15 cellular contexts compared by ENCODE assay signal in genomic region chr17:7467498-7467897, GRCh38. TPM values are rescaled to one million over a fixed set of nuclear protein-coding genes. Genes with fewer than 3 reads are reported as not detected.
A peak's percentile ranks its signal among the peaks of the same experiment; 100 is the strongest.
DNase-seq lines count a peak whose midpoint lies in the region; ATAC-seq, FAIRE-seq and TF ChIP-seq lines count a peak whose summit lies in the region.
"Had no signal": no experiment of that assay in that cellular context is flagged by ENCODE, and none has a peak within 500 bp of the region (broad histone marks: within the 10 kb centered on the region; RNA-seq: fewer than 3 reads in every experiment).

No MANE protein-coding gene starts in this region.

- H3K4me3 ChIP-seq in right lobe of liver: no peak overlapping the region
- H3K4me3 ChIP-seq in HepG2 (replicated peaks in 1 of 3; ENCODE audit: insufficient read depth in 1 of 3, low read depth in 2 of 3, low read length in 3 of 3): no peak overlapping the region
- no peak overlapping the region for H3K4me3 ChIP-seq in neutrophil (ENCODE audit: low read depth in 1 of 2, low read length in 1 of 2)
- no peak overlapping the region for H3K4me3 ChIP-seq in uterus

- intact Hi-C loops in right lobe of liver (cut with DNase I): no loop called here
- intact Hi-C loops in HepG2 (cut with micrococcal nuclease; ENCODE audit: unreplicated experiment): no loop called here
- intact Hi-C loops in uterus (cut with DNase I; ENCODE audit: low total_unique reads): no loop called here

- H3K27ac ChIP-seq in right lobe of liver (peak overlapping the region in 2 of 3 donors; percentile 33 to 43), HepG2 (ENCODE audit: extremely low read length, insufficient read depth, low read length) (no peak overlapping the region), neutrophil (peak overlapping the region; percentile 61), uterus (peak overlapping the region; percentile 59 to 62)

- POLR2A ChIA-PET in HepG2 (lab: Yijun Ruan, JAX): interaction anchor here (1.4 kb wide), 1 partner anchor 22 kb away, joined by 4 read pairs; no protein-coding TSS in a partner anchor

- H3K4me2 ChIP-seq in HepG2 (ENCODE audit: low read depth, low read length): no peak overlapping the region

- no peaks in the 10 kb centered on the region for H3K9me3 Mint-ChIP-seq in brain
- H3K9me3 Mint-ChIP-seq: activated CD4-positive, alpha-beta T cell treated with anti-CD3 and anti-CD28 coated beads, Interleukin-2, amount 10 ng/mL, durations not matched to agents 24 days and 14 days; endodermal cell; T-helper 1 cell treated with Interleukin-12 subunit alpha and Interleukin-12 subunit beta and Interleukin-4 antibody, amounts not matched to agents 30 μg/mL and 1 μg/mL, for 36 hours had no signal

- no peak for FAIRE-seq in HepG2 (lab: Jason Lieb, UNC)

- H3K36me3 ChIP-seq in right lobe of liver (peaks cover 0 to 3% (median 0%) of the 10 kb centered on the region in 4 donors), HepG2 (replicated peaks in 1 of 2; ENCODE audit: control insufficient read depth in 1 of 2, insufficient read depth in 2 of 2, low read length in 2 of 2) (peaks cover 0 to 2% of the 10 kb centered on the region in 2 experiments; a peak in 3 of 5 replicates), neutrophil (peaks cover 19% of the 10 kb centered on the region), uterus (no peaks in the 10 kb centered on the region)

- WGBS in right lobe of liver (ENCODE audit: insufficient coverage, low coverage, low lambda C conversion rate, missing lambda C conversion rate): 100% methylated on average over 1 of the region's 3 CpGs
- 95% methylated on average over 3 of the region's 3 CpGs for WGBS in HepG2 (ENCODE audit: low lambda C conversion rate)

- H3K27me3 Mint-ChIP-seq in brain: no peaks in the 10 kb centered on the region
- H3K27me3 Mint-ChIP-seq: activated CD4-positive, alpha-beta T cell treated with anti-CD3 and anti-CD28 coated beads, Interleukin-2, amount 10 ng/mL, durations not matched to agents 24 days and 14 days had no signal

- peaks cover 15% of the 10 kb centered on the region for H3K4me1 Mint-ChIP-seq in brain
- H3K4me1 Mint-ChIP-seq: endodermal cell had no signal

- H4K20me1 ChIP-seq in HepG2 (ENCODE audit: insufficient read depth, low read length): peaks cover 8% of the 10 kb centered on the region; the same call in 1 of the 2 replicates

- ATAC-seq in right lobe of liver: no peak
- no peak for ATAC-seq in HepG2

- H3K27me3 ChIP-seq in right lobe of liver (no peaks in the 10 kb centered on the region), HepG2 (ENCODE audit: control insufficient read depth in 1 of 2, insufficient read depth in 2 of 2, low read length in 2 of 2) (no peaks in the 10 kb centered on the region), neutrophil (no peaks in the 10 kb centered on the region), uterus (no peaks in the 10 kb centered on the region)

- no peak overlapping the region for H2AFZ ChIP-seq in HepG2 (ENCODE audit: low read length)

- H3K36me3 Mint-ChIP-seq in brain: peaks cover 23% of the 10 kb centered on the region

- CTCF ChIA-PET in HepG2 (lab: Yijun Ruan, JAX; ENCODE audit: low intra/inter-chr PET ratio, low total read pairs): no interaction called here

- H3K4me1 ChIP-seq in right lobe of liver (peaks cover 0 to 37% (median 9%) of the 10 kb centered on the region in 4 donors), HepG2 (ENCODE audit: insufficient read depth, low read length) (peaks cover 26% of the 10 kb centered on the region), neutrophil (ENCODE audit: control insufficient read depth in 1 of 2, insufficient read depth in 1 of 2, low read depth in 1 of 2, low read length in 1 of 2) (peaks cover 13 to 15% of the 10 kb centered on the region in 2 experiments), uterus (peaks cover 6 to 8% of the 10 kb centered on the region in 2 donors)

- TF ChIP-seq POLR2A in right lobe of liver (IDR thresholded peaks at IDR 0.05): no peak
- no peak for TF ChIP-seq POLR2A in HepG2 (IDR thresholded peaks at IDR 0.05; ENCODE audit: insufficient read depth in 1 of 2, low read depth in 2 of 2, low read length in 2 of 2)
- no peak for TF ChIP-seq POLR2A in uterus (IDR thresholded peaks at IDR 0.05)

- H3K9ac ChIP-seq in HepG2 (ENCODE audit: insufficient read depth, low read depth, low read length): no peak overlapping the region

- H3K4me3 Mint-ChIP-seq in brain: no peak overlapping the region
- H3K4me3 Mint-ChIP-seq: activated CD4-positive, alpha-beta T cell treated with anti-CD3 and anti-CD28 coated beads, Interleukin-2, amount 10 ng/mL, durations not matched to agents 24 days and 14 days; endodermal cell; T-helper 1 cell treated with Interleukin-12 subunit alpha and Interleukin-12 subunit beta and Interleukin-4 antibody, amounts not matched to agents 30 μg/mL and 1 μg/mL, for 36 hours had no signal

- DNase-seq in right lobe of liver (no peak), HepG2 (ENCODE audit: low spot score) (no peak), uterus (no peak), middle frontal gyrus (ENCODE audit: extremely low spot score, low spot score) (no peak), NCI-H524 (lab: John Stamatoyannopoulos, UW) (no peak)
- no peak for DNase-seq in stimulated activated CD8-positive, alpha-beta memory T cell treated with anti-CD3 and anti-CD28 coated beads, Interleukin-4, amount 100 ng/mL, for 48 hours
- DNase-seq: activated CD4-positive, alpha-beta T cell treated with anti-CD3 and anti-CD28 coated beads, Interleukin-2, amount 10 ng/mL, durations not matched to agents 24 days and 14 days; endodermal cell; NCI-H1417 treated with DMSO at 0.1 percent for 48 hours; NCI-H446 treated with DMSO at 0.1 percent for 48 hours; stimulated activated CD4-positive, alpha-beta T cell treated with anti-CD3 and anti-CD28 coated beads, Interleukin-12 subunit alpha, Interleukin-12 subunit beta, amount 100 ng/mL, for 4 hours had no signal

- H3K9me3 ChIP-seq in right lobe of liver: no peaks in the 10 kb centered on the region
- no peaks in the 10 kb centered on the region for H3K9me3 ChIP-seq in HepG2 (ENCODE audit: low read length)
- no peaks in the 10 kb centered on the region for H3K9me3 ChIP-seq in neutrophil
- no peaks in the 10 kb centered on the region for H3K9me3 ChIP-seq in uterus

- in situ Hi-C loops in HepG2 (cut with HindIII; ENCODE audit: extremely low pct_ligation_motif_present, low pct_unique_long_range_greater_than_20kb): no loop called here

- H3K79me2 ChIP-seq in HepG2 (ENCODE audit: insufficient read depth, low read length): peaks cover 14% of the 10 kb centered on the region

- TF ChIP-seq CTCF in right lobe of liver (IDR thresholded peaks at IDR 0.05) (no peak), HepG2 (CRISPR knock-in tag; IDR thresholded peaks at IDR 0.05) (no peak), brain (conservative IDR thresholded peaks at IDR 0.05) (no peak), neutrophil (IDR thresholded peaks at IDR 0.05) (no peak), uterus (IDR thresholded peaks at IDR 0.05) (no peak)

- BruUV-seq in HepG2 (replicated peaks; lab: Mats Ljungman, UMichigan): no TSS peak

- TF ChIP-seq EP300 in HepG2 (IDR thresholded peaks at IDR 0.05; ENCODE audit: low read depth in 2 of 2, low read length in 2 of 2): no peak
- TF ChIP-seq EP300 in HepG2 (CRISPR knock-in tag; IDR thresholded peaks at IDR 0.05; ENCODE audit: borderline replicate concordance): no peak

- no peak for TF ChIP-seq RAD21 in HepG2 (CRISPR knock-in tag; IDR thresholded peaks at IDR 0.05)

- H3K27ac Mint-ChIP-seq in brain: peak overlapping the region in 3 of 5 experiments; percentile 59 to 74 (median 64)
- H3K27ac Mint-ChIP-seq: T-helper 1 cell treated with Interleukin-12 subunit alpha and Interleukin-12 subunit beta and Interleukin-4 antibody, amounts not matched to agents 30 μg/mL and 1 μg/mL, for 36 hours had no signal

RNA-seq across cellular contexts. Expression of gene ZBTB4, which starts 11.9 kb away (rescaled TPM):
- total RNA-seq in right lobe of liver (10 to 100 TPM in 1 of 6 experiments, 1 to 10 TPM in 5; 5.7 to 10.5 (median 7.9) TPM), HepG2 (2016; rRNA removed; fragmentation: Illumina TruSeq; extraction: Trizol) (3.3 and 4.3 TPM in 2 replicates), uterus (100 to 1,000 TPM in 1 of 4 donors, 10 to 100 TPM in 3; 22.7 to 116 (median 39.2) TPM)
- total RNA-seq in HepG2 (2016; cell fraction: cytosol; rRNA removed; fragmentation: Illumina TruSeq; extraction: Trizol; ENCODE audit: low read depth): 0.40 and 0.53 TPM in 2 replicates
- total RNA-seq in HepG2 (2016; cell fraction: insoluble cytoplasmic fraction; rRNA removed; fragmentation: Illumina TruSeq; extraction: Trizol): 3.5 and 4.2 TPM in 2 replicates
- 2.0 and 2.1 TPM in 2 replicates for total RNA-seq in HepG2 (2016; cell fraction: membrane; rRNA removed; fragmentation: Illumina TruSeq; extraction: Trizol)
- total RNA-seq in HepG2 (2016; cell fraction: nucleus; rRNA removed; fragmentation: Illumina TruSeq; extraction: Trizol): 4.9 and 5.7 TPM in 2 replicates
- polyA plus RNA-seq in HepG2 (2011; rRNA removed) (7.4 and 7.9 TPM in 2 replicates), brain (ENCODE audit: insufficient read depth, low read depth, low replicate concordance) (60.4 TPM)
- polyA plus RNA-seq in HepG2 (2011; cell fraction: cytosol; rRNA removed): 5.5 and 5.7 TPM in 2 replicates
- polyA plus RNA-seq in HepG2 (2011; cell fraction: nucleus; rRNA removed): 16.5 and 17.2 TPM in 2 replicates
- 7.9 and 9.5 TPM in 2 replicates for polyA plus RNA-seq in HepG2 (2012)
- polyA plus RNA-seq in HepG2 (2016; cell fraction: cytosol; fragmentation: Illumina TruSeq; extraction: Trizol; ENCODE audit: low read depth): 0.25 and 0.36 TPM in 2 replicates
- 4.0 and 4.5 TPM in 2 replicates for polyA plus RNA-seq in HepG2 (2016; cell fraction: insoluble cytoplasmic fraction; fragmentation: Illumina TruSeq; extraction: Trizol; ENCODE audit: low read depth)
- 1.1 and 1.4 TPM in 2 replicates for polyA plus RNA-seq in HepG2 (2016; cell fraction: membrane; fragmentation: Illumina TruSeq; extraction: Trizol; ENCODE audit: low read depth)
- 10.4 and 11.2 TPM in 2 replicates for polyA plus RNA-seq in HepG2 (2016; cell fraction: nucleus; fragmentation: Illumina TruSeq; extraction: Trizol; ENCODE audit: insufficient read depth, low read depth)
- polyA minus RNA-seq in HepG2 (2011; rRNA and poly(A)+ RNA removed; ENCODE audit: low replicate concordance): 19.5 and 24.6 TPM in 2 replicates
- polyA minus RNA-seq in HepG2 (2011; cell fraction: cytosol; rRNA and poly(A)+ RNA removed): 6.2 and 7.2 TPM in 2 replicates
- polyA minus RNA-seq in HepG2 (2011; cell fraction: nucleus; rRNA and poly(A)+ RNA removed): 12.5 and 14.9 TPM in 2 replicates

RNA-seq across cellular contexts. Expression of gene SLC35G6, which starts 13.7 kb away (rescaled TPM):
- total RNA-seq in right lobe of liver (not detected), HepG2 (2016; rRNA removed; fragmentation: Illumina TruSeq; extraction: Trizol) (0.07 TPM in 1 of 2 replicates, not detected in the other), uterus (not detected)
- not detected in 2 replicates for total RNA-seq in HepG2 (2016; cell fraction: cytosol; rRNA removed; fragmentation: Illumina TruSeq; extraction: Trizol; ENCODE audit: low read depth)
- total RNA-seq in HepG2 (2016; cell fraction: insoluble cytoplasmic fraction; rRNA removed; fragmentation: Illumina TruSeq; extraction: Trizol): not detected in 2 replicates
- total RNA-seq in HepG2 (2016; cell fraction: membrane; rRNA removed; fragmentation: Illumina TruSeq; extraction: Trizol): not detected in 2 replicates
- total RNA-seq in HepG2 (2016; cell fraction: nucleus; rRNA removed; fragmentation: Illumina TruSeq; extraction: Trizol): not detected in 2 replicates
- polyA plus RNA-seq in HepG2 (2011; rRNA removed) (0.04 TPM in 1 of 2 replicates, not detected in the other), brain (ENCODE audit: insufficient read depth, low read depth, low replicate concordance) (not detected)
- polyA plus RNA-seq in HepG2 (2011; cell fraction: cytosol; rRNA removed): not detected in 2 replicates
- not detected in 2 replicates for polyA plus RNA-seq in HepG2 (2011; cell fraction: nucleus; rRNA removed)
- polyA plus RNA-seq in HepG2 (2012): 0.09 and 0.16 TPM in 2 replicates
- not detected in 2 replicates for polyA plus RNA-seq in HepG2 (2016; cell fraction: cytosol; fragmentation: Illumina TruSeq; extraction: Trizol; ENCODE audit: low read depth)
- not detected in 2 replicates for polyA plus RNA-seq in HepG2 (2016; cell fraction: insoluble cytoplasmic fraction; fragmentation: Illumina TruSeq; extraction: Trizol; ENCODE audit: low read depth)
- not detected in 2 replicates for polyA plus RNA-seq in HepG2 (2016; cell fraction: membrane; fragmentation: Illumina TruSeq; extraction: Trizol; ENCODE audit: low read depth)
- not detected in 2 replicates for polyA plus RNA-seq in HepG2 (2016; cell fraction: nucleus; fragmentation: Illumina TruSeq; extraction: Trizol; ENCODE audit: insufficient read depth, low read depth)
- not detected in 2 replicates for polyA minus RNA-seq in HepG2 (2011; rRNA and poly(A)+ RNA removed; ENCODE audit: low replicate concordance)
- not detected in 2 replicates for polyA minus RNA-seq in HepG2 (2011; cell fraction: cytosol; rRNA and poly(A)+ RNA removed)
- polyA minus RNA-seq in HepG2 (2011; cell fraction: nucleus; rRNA and poly(A)+ RNA removed): not detected in 2 replicates
- total RNA-seq: activated CD4-positive, alpha-beta T cell treated with anti-CD3 and anti-CD28 coated beads, Interleukin-2, amount 10 ng/mL, durations not matched to agents 24 days and 14 days; urinary bladder had no signal
- polyA plus RNA-seq: urinary bladder had no signal

RNA-seq across cellular contexts. Expression of gene POLR2A, which starts 16.7 kb away (rescaled TPM):
- total RNA-seq in right lobe of liver (10 to 100 TPM; 36.1 to 49.9 (median 46.0) TPM), HepG2 (2016; rRNA removed; fragmentation: Illumina TruSeq; extraction: Trizol) (17.8 and 63.2 TPM in 2 replicates), uterus (100 to 1,000 TPM in 2 of 4 donors, 10 to 100 TPM in 2; 19.7 to 167 (median 77.6) TPM)
- 31.8 and 37.1 TPM in 2 replicates for total RNA-seq in HepG2 (2016; cell fraction: cytosol; rRNA removed; fragmentation: Illumina TruSeq; extraction: Trizol; ENCODE audit: low read depth)
- total RNA-seq in HepG2 (2016; cell fraction: insoluble cytoplasmic fraction; rRNA removed; fragmentation: Illumina TruSeq; extraction: Trizol): 16.0 and 50.4 TPM in 2 replicates
- total RNA-seq in HepG2 (2016; cell fraction: membrane; rRNA removed; fragmentation: Illumina TruSeq; extraction: Trizol): 16.5 and 17.5 TPM in 2 replicates
- 46.2 and 49.6 TPM in 2 replicates for total RNA-seq in HepG2 (2016; cell fraction: nucleus; rRNA removed; fragmentation: Illumina TruSeq; extraction: Trizol)
- polyA plus RNA-seq in HepG2 (2011; rRNA removed) (17.2 and 18.3 TPM in 2 replicates), brain (ENCODE audit: insufficient read depth, low read depth, low replicate concordance) (107 TPM)
- 4.8 and 6.3 TPM in 2 replicates for polyA plus RNA-seq in HepG2 (2011; cell fraction: cytosol; rRNA removed)
- polyA plus RNA-seq in HepG2 (2011; cell fraction: nucleus; rRNA removed): 85.5 and 109 TPM in 2 replicates
- polyA plus RNA-seq in HepG2 (2012): 43.9 and 44.8 TPM in 2 replicates
- polyA plus RNA-seq in HepG2 (2016; cell fraction: cytosol; fragmentation: Illumina TruSeq; extraction: Trizol; ENCODE audit: low read depth): 1.2 and 1.6 TPM in 2 replicates
- polyA plus RNA-seq in HepG2 (2016; cell fraction: insoluble cytoplasmic fraction; fragmentation: Illumina TruSeq; extraction: Trizol; ENCODE audit: low read depth): 25.1 and 41.6 TPM in 2 replicates
- polyA plus RNA-seq in HepG2 (2016; cell fraction: membrane; fragmentation: Illumina TruSeq; extraction: Trizol; ENCODE audit: low read depth): 2.8 and 4.1 TPM in 2 replicates
- polyA plus RNA-seq in HepG2 (2016; cell fraction: nucleus; fragmentation: Illumina TruSeq; extraction: Trizol; ENCODE audit: insufficient read depth, low read depth): 62.8 and 68.8 TPM in 2 replicates
- polyA minus RNA-seq in HepG2 (2011; rRNA and poly(A)+ RNA removed; ENCODE audit: low replicate concordance): 200 and 209 TPM in 2 replicates
- polyA minus RNA-seq in HepG2 (2011; cell fraction: cytosol; rRNA and poly(A)+ RNA removed): 71.5 and 80.7 TPM in 2 replicates
- polyA minus RNA-seq in HepG2 (2011; cell fraction: nucleus; rRNA and poly(A)+ RNA removed): 159 and 190 TPM in 2 replicates

RNA-seq across cellular contexts. Expression of gene CHRNB1, which starts 22.6 kb away (rescaled TPM):
- total RNA-seq in right lobe of liver: 10 to 100 TPM in 2 of 6 experiments, 1 to 10 TPM in 4; 6.0 to 12.3 (median 8.2) TPM
- total RNA-seq in HepG2 (2016; rRNA removed; fragmentation: Illumina TruSeq; extraction: Trizol): 3.6 and 5.4 TPM in 2 replicates
- total RNA-seq in HepG2 (2016; cell fraction: cytosol; rRNA removed; fragmentation: Illumina TruSeq; extraction: Trizol; ENCODE audit: low read depth): 2.0 and 3.3 TPM in 2 replicates
- 3.8 and 6.3 TPM in 2 replicates for total RNA-seq in HepG2 (2016; cell fraction: insoluble cytoplasmic fraction; rRNA removed; fragmentation: Illumina TruSeq; extraction: Trizol)
- 5.4 and 5.7 TPM in 2 replicates for total RNA-seq in HepG2 (2016; cell fraction: membrane; rRNA removed; fragmentation: Illumina TruSeq; extraction: Trizol)
- 4.3 and 6.2 TPM in 2 replicates for total RNA-seq in HepG2 (2016; cell fraction: nucleus; rRNA removed; fragmentation: Illumina TruSeq; extraction: Trizol)
- 33.7 and 39.6 TPM in 2 replicates for polyA plus RNA-seq in HepG2 (2011; rRNA removed)
- polyA plus RNA-seq in HepG2 (2011; cell fraction: cytosol; rRNA removed): 31.4 and 33.2 TPM in 2 replicates
- 39.4 and 43.0 TPM in 2 replicates for polyA plus RNA-seq in HepG2 (2011; cell fraction: nucleus; rRNA removed)
- polyA plus RNA-seq in HepG2 (2012): 19.3 and 22.8 TPM in 2 replicates
- polyA plus RNA-seq in HepG2 (2016; cell fraction: cytosol; fragmentation: Illumina TruSeq; extraction: Trizol; ENCODE audit: low read depth): 4.4 and 6.0 TPM in 2 replicates
- polyA plus RNA-seq in HepG2 (2016; cell fraction: insoluble cytoplasmic fraction; fragmentation: Illumina TruSeq; extraction: Trizol; ENCODE audit: low read depth): 10.0 and 13.6 TPM in 2 replicates
- 9.9 and 11.0 TPM in 2 replicates for polyA plus RNA-seq in HepG2 (2016; cell fraction: membrane; fragmentation: Illumina TruSeq; extraction: Trizol; ENCODE audit: low read depth)
- polyA plus RNA-seq in HepG2 (2016; cell fraction: nucleus; fragmentation: Illumina TruSeq; extraction: Trizol; ENCODE audit: insufficient read depth, low read depth): 23.1 and 25.7 TPM in 2 replicates
- polyA minus RNA-seq in HepG2 (2011; rRNA and poly(A)+ RNA removed; ENCODE audit: low replicate concordance): 2.6 and 35.4 TPM in 2 replicates
- 6.4 and 7.2 TPM in 2 replicates for polyA minus RNA-seq in HepG2 (2011; cell fraction: cytosol; rRNA and poly(A)+ RNA removed)
- polyA minus RNA-seq in HepG2 (2011; cell fraction: nucleus; rRNA and poly(A)+ RNA removed): 9.0 and 9.9 TPM in 2 replicates
- polyA plus RNA-seq in brain (ENCODE audit: insufficient read depth, low read depth, low replicate concordance): 17.7 TPM
- 10 to 100 TPM in 2 of 4 donors, 1 to 10 TPM in 2; 3.2 to 16.9 (median 10.9) TPM for total RNA-seq in uterus

RNA-seq across cellular contexts. Expression of gene FGF11, which starts 28.2 kb away (rescaled TPM):
- under 1 TPM in 5 of 6 experiments, not detected in 1; 0.37 to 0.84 (median 0.68) TPM for total RNA-seq in right lobe of liver
- total RNA-seq in HepG2 (2016; rRNA removed; fragmentation: Illumina TruSeq; extraction: Trizol): 0.20 and 0.55 TPM in 2 replicates
- total RNA-seq in HepG2 (2016; cell fraction: cytosol; rRNA removed; fragmentation: Illumina TruSeq; extraction: Trizol; ENCODE audit: low read depth): 0.35 and 0.40 TPM in 2 replicates
- total RNA-seq in HepG2 (2016; cell fraction: insoluble cytoplasmic fraction; rRNA removed; fragmentation: Illumina TruSeq; extraction: Trizol): 0.22 and 0.37 TPM in 2 replicates
- total RNA-seq in HepG2 (2016; cell fraction: membrane; rRNA removed; fragmentation: Illumina TruSeq; extraction: Trizol): 0.52 and 0.77 TPM in 2 replicates
- 0.13 and 0.53 TPM in 2 replicates for total RNA-seq in HepG2 (2016; cell fraction: nucleus; rRNA removed; fragmentation: Illumina TruSeq; extraction: Trizol)
- 7.0 and 7.6 TPM in 2 replicates for polyA plus RNA-seq in HepG2 (2011; rRNA removed)
- polyA plus RNA-seq in HepG2 (2011; cell fraction: cytosol; rRNA removed): 4.4 and 5.5 TPM in 2 replicates
- 11.9 and 12.6 TPM in 2 replicates for polyA plus RNA-seq in HepG2 (2011; cell fraction: nucleus; rRNA removed)
- polyA plus RNA-seq in HepG2 (2012): 4.0 and 6.3 TPM in 2 replicates
- 0.61 and 0.87 TPM in 2 replicates for polyA plus RNA-seq in HepG2 (2016; cell fraction: cytosol; fragmentation: Illumina TruSeq; extraction: Trizol; ENCODE audit: low read depth)
- polyA plus RNA-seq in HepG2 (2016; cell fraction: insoluble cytoplasmic fraction; fragmentation: Illumina TruSeq; extraction: Trizol; ENCODE audit: low read depth): 0.62 and 1.0 TPM in 2 replicates
- polyA plus RNA-seq in HepG2 (2016; cell fraction: membrane; fragmentation: Illumina TruSeq; extraction: Trizol; ENCODE audit: low read depth): 1.2 TPM in 2 replicates
- 1.1 and 1.6 TPM in 2 replicates for polyA plus RNA-seq in HepG2 (2016; cell fraction: nucleus; fragmentation: Illumina TruSeq; extraction: Trizol; ENCODE audit: insufficient read depth, low read depth)
- polyA minus RNA-seq in HepG2 (2011; rRNA and poly(A)+ RNA removed; ENCODE audit: low replicate concordance): 3.3 and 7.7 TPM in 2 replicates
- 2.0 and 2.3 TPM in 2 replicates for polyA minus RNA-seq in HepG2 (2011; cell fraction: cytosol; rRNA and poly(A)+ RNA removed)
- polyA minus RNA-seq in HepG2 (2011; cell fraction: nucleus; rRNA and poly(A)+ RNA removed): 1.1 and 1.2 TPM in 2 replicates
- polyA plus RNA-seq in brain (ENCODE audit: insufficient read depth, low read depth, low replicate concordance): 6.6 TPM
- 10 to 100 TPM in 1 of 4 donors, 1 to 10 TPM in 2, not detected in 1; 2.8 to 17.9 (median 6.2) TPM for total RNA-seq in uterus
